ENCODE assay signal across 1 cellular context in the genomic region with DNA sequence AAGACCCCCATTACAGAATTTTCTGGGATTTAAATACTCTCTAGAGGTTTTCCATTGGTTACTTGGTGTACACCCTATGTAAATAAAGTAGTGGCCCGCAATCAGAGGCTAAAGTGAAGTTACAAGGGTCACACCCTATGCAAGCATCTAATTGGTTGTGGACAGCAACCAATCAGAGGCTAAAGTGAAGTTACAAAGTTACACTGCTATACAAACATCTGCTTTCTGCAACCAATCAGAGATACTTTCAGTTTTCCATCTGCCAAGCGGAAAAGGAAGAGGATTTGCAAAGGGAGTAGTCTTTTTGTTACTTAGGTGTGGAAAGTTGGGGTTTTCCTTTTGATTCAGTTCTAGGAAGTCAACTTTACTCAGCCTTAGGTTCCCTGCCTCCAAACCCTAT.
TF ChIP-seq lines count a peak whose summit lies in the region.

No MANE protein-coding gene starts in this region.

TF ChIP-seq in HCT116, 20 proteins besides CTCF, POLR2A, EP300 and RAD21 (continued from another document):
- TF ChIP-seq, protein P1, sequence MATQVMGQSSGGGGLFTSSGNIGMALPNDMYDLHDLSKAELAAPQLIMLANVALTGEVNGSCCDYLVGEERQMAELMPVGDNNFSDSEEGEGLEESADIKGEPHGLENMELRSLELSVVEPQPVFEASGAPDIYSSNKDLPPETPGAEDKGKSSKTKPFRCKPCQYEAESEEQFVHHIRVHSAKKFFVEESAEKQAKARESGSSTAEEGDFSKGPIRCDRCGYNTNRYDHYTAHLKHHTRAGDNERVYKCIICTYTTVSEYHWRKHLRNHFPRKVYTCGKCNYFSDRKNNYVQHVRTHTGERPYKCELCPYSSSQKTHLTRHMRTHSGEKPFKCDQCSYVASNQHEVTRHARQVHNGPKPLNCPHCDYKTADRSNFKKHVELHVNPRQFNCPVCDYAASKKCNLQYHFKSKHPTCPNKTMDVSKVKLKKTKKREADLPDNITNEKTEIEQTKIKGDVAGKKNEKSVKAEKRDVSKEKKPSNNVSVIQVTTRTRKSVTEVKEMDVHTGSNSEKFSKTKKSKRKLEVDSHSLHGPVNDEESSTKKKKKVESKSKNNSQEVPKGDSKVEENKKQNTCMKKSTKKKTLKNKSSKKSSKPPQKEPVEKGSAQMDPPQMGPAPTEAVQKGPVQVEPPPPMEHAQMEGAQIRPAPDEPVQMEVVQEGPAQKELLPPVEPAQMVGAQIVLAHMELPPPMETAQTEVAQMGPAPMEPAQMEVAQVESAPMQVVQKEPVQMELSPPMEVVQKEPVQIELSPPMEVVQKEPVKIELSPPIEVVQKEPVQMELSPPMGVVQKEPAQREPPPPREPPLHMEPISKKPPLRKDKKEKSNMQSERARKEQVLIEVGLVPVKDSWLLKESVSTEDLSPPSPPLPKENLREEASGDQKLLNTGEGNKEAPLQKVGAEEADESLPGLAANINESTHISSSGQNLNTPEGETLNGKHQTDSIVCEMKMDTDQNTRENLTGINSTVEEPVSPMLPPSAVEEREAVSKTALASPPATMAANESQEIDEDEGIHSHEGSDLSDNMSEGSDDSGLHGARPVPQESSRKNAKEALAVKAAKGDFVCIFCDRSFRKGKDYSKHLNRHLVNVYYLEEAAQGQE (IDR thresholded peaks at IDR 0.05; ENCODE audit: low read depth): no peak
- no peak for TF ChIP-seq POLR2AphosphoS5 (IDR thresholded peaks at IDR 0.05; ENCODE audit: low read depth, low read length)
- no peak for TF ChIP-seq CBX3 (IDR thresholded peaks at IDR 0.05; ENCODE audit: low read depth)
- TF ChIP-seq, protein P2, sequence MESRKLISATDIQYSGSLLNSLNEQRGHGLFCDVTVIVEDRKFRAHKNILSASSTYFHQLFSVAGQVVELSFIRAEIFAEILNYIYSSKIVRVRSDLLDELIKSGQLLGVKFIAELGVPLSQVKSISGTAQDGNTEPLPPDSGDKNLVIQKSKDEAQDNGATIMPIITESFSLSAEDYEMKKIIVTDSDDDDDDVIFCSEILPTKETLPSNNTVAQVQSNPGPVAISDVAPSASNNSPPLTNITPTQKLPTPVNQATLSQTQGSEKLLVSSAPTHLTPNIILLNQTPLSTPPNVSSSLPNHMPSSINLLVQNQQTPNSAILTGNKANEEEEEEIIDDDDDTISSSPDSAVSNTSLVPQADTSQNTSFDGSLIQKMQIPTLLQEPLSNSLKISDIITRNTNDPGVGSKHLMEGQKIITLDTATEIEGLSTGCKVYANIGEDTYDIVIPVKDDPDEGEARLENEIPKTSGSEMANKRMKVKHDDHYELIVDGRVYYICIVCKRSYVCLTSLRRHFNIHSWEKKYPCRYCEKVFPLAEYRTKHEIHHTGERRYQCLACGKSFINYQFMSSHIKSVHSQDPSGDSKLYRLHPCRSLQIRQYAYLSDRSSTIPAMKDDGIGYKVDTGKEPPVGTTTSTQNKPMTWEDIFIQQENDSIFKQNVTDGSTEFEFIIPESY (IDR thresholded peaks at IDR 0.05; ENCODE audit: extremely low read depth, insufficient replicate concordance, low read length): no peak
- no peak for TF ChIP-seq JUND (IDR thresholded peaks at IDR 0.05)
